ENCODE assay signal across 1 cellular context in genomic region chr17:39153541-39154111, GRCh38.
TF ChIP-seq lines count a peak whose summit lies in the region.

No MANE protein-coding gene starts in this region.

TF ChIP-seq in SK-N-SH treated with all-trans-retinoic acid at 6 μM for 48 hours, 23 proteins besides CTCF, POLR2A, EP300 and RAD21 (continued from another document):
- TF ChIP-seq, protein P1, sequence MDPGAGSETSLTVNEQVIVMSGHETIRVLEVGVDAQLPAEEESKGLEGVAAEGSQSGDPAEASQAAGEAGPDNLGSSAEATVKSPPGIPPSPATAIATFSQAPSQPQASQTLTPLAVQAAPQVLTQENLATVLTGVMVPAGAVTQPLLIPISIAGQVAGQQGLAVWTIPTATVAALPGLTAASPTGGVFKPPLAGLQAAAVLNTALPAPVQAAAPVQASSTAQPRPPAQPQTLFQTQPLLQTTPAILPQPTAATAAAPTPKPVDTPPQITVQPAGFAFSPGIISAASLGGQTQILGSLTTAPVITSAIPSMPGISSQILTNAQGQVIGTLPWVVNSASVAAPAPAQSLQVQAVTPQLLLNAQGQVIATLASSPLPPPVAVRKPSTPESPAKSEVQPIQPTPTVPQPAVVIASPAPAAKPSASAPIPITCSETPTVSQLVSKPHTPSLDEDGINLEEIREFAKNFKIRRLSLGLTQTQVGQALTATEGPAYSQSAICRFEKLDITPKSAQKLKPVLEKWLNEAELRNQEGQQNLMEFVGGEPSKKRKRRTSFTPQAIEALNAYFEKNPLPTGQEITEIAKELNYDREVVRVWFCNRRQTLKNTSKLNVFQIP (CRISPR knock-in tag; IDR thresholded peaks at IDR 0.05; ENCODE audit: borderline replicate concordance, low read depth) = no peak
- no peak for TF ChIP-seq TSHZ2 (CRISPR knock-in tag; IDR thresholded peaks at IDR 0.05)
